13 cellular contexts compared by ENCODE assay signal in genomic region chr12:121970901-121971300, GRCh38.
"Had no signal": no experiment of that assay in that cellular context is flagged by ENCODE, and none has a peak within 500 bp of the region (broad histone marks: within the 10 kb centered on the region; RNA-seq: fewer than 3 reads in every experiment).

No MANE protein-coding gene starts in this region.

- H3K27me3 ChIP-seq: colonic mucosa, tibial artery, uterus had no signal

- ATAC-seq: activated T-helper 17 cell treated with anti-CD3 and anti-CD28 coated beads, Interleukin-2, amount 50 U/mL, for 72 hours had no signal

- H3K9me3 ChIP-seq: colonic mucosa, esophagus squamous epithelium, tibial artery, uterus had no signal

- H3K4me3 ChIP-seq: colonic mucosa, esophagus squamous epithelium, lower lobe of right lung, tibial artery, uterus had no signal

- H3K4me1 ChIP-seq: colonic mucosa, esophagus squamous epithelium, lower lobe of right lung, parathyroid adenoma, uterus had no signal

- DNase-seq: activated CD4-positive, CD25-positive, alpha-beta regulatory T cell treated with anti-CD3 and anti-CD28 coated beads, Interleukin-2, amount 50 U/mL, for 72 hours; activated naive CD4-positive, alpha-beta T cell treated with anti-CD3 and anti-CD28 coated beads, Interleukin-2, amount 10 ng/mL, durations not matched to agents 7 days and 5 days; colonic mucosa; esophagus squamous epithelium; kidney glomerular epithelial cell; lower lobe of right lung; stimulated activated CD4-positive, alpha-beta T cell treated with anti-CD3 and anti-CD28 coated beads, Interleukin-4, amount 100 ng/mL, for 1 hour; stimulated activated naive CD4-positive, alpha-beta T cell; T-helper 1 cell; tibial artery; uterus had no signal

- H3K27ac ChIP-seq: colonic mucosa, esophagus squamous epithelium, lower lobe of right lung, parathyroid adenoma, tibial artery, uterus had no signal

- H3K36me3 ChIP-seq: colonic mucosa, esophagus squamous epithelium, lower lobe of right lung, uterus had no signal
